Comparison of ENCODE assay signal across 14 cellular contexts in genomic region chr14:20799444-20799843, GRCh38. TPM values are rescaled to one million over a fixed set of nuclear protein-coding genes. Genes with fewer than 3 reads are reported as not detected.
DNase-seq lines count a peak whose midpoint lies in the region; ATAC-seq and TF ChIP-seq lines count a peak whose summit lies in the region.
"Had no signal": no experiment of that assay in that cellular context is flagged by ENCODE, and none has a peak within 500 bp of the region (broad histone marks: within the 10 kb centered on the region; RNA-seq: fewer than 3 reads in every experiment).

No MANE protein-coding gene starts in this region.

- H3K4me3 ChIP-seq in HUES48 (ENCODE audit: low read depth, low read length) = no peak overlapping the region
- H3K4me3 ChIP-seq in lung = no peak overlapping the region

- H3K36me3 Mint-ChIP-seq in stimulated activated memory B cell treated with anti-CD40 and anti-IgM and Interleukin-4, amounts not matched to agents 10 μg/mL and 1 μg/mL and 100 μg/mL, for 72 hours = no peaks in the 10 kb centered on the region
- no peaks in the 10 kb centered on the region for H3K36me3 Mint-ChIP-seq in activated naive CD4-positive, alpha-beta T cell treated with anti-CD3 and anti-CD28 coated beads, Interleukin-2, amount 10 ng/mL, durations not matched to agents 7 days and 5 days

- WGBS in lung, 2 donors = 16 to 17% methylated on average over 4 of the region's 4 CpGs

- H3K4me3 Mint-ChIP-seq in stimulated activated memory B cell treated with anti-CD40 and anti-IgM and Interleukin-4, amounts not matched to agents 10 μg/mL and 1 μg/mL and 100 μg/mL, for 72 hours = no peak overlapping the region
- H3K4me3 Mint-ChIP-seq in activated naive CD4-positive, alpha-beta T cell treated with anti-CD3 and anti-CD28 coated beads, Interleukin-2, amount 10 ng/mL, durations not matched to agents 7 days and 5 days = no peak overlapping the region
- H3K4me3 Mint-ChIP-seq: T-helper 2 cell treated with Interferon-gamma antibody and Interleukin-4, amounts not matched to agents 5 μg/mL and 100 μg/mL, for 36 hours had no signal

- H3K27me3 ChIP-seq in HUES48 (ENCODE audit: control insufficient read depth, insufficient read depth, low read length) (no peaks in the 10 kb centered on the region), lung (ENCODE audit: control insufficient read depth, insufficient read depth) (no peaks in the 10 kb centered on the region)

- H3K4me1 ChIP-seq in HUES48 (ENCODE audit: control insufficient read depth, insufficient read depth, low read length) (peaks cover 20% of the 10 kb centered on the region), lung (ENCODE audit: control insufficient read depth in 2 of 2, insufficient read depth in 2 of 2, low read length in 2 of 2) (peaks cover 11 to 15% of the 10 kb centered on the region in 2 donors)

- no peak for ATAC-seq in lung (ENCODE audit: insufficient read depth, low FRiP score)
- ATAC-seq in stimulated activated memory B cell treated with anti-CD40 and anti-IgM and Interleukin-4, amounts not matched to agents 10 μg/mL and 1 μg/mL and 100 μg/mL, for 72 hours = no peak
- no peak for ATAC-seq in HG03521 (IDR thresholded peaks at IDR 0.05; ENCODE audit: unreplicated experiment)

- no peak for TF ChIP-seq CTCF in lung (IDR thresholded peaks at IDR 0.05; ENCODE audit: control extremely low read depth, extremely low read depth)

- H3K4me1 Mint-ChIP-seq in stimulated activated memory B cell treated with anti-CD40 and anti-IgM and Interleukin-4, amounts not matched to agents 10 μg/mL and 1 μg/mL and 100 μg/mL, for 72 hours = peaks cover 49% of the 10 kb centered on the region
- H3K4me1 Mint-ChIP-seq in activated naive CD4-positive, alpha-beta T cell treated with anti-CD3 and anti-CD28 coated beads, Interleukin-2, amount 10 ng/mL, durations not matched to agents 7 days and 5 days = peaks cover 11% of the 10 kb centered on the region

- H3K27ac ChIP-seq in HUES48 (ENCODE audit: low read depth, low read length) = peak overlapping the region; percentile 29
- H3K27ac ChIP-seq in caudate nucleus (ENCODE audit: low read depth, low read length) = peak overlapping the region; percentile 93
- H3K27ac ChIP-seq in lung (ENCODE audit: low read depth in 1 of 2, low read length in 1 of 2) = peak overlapping the region; percentile 78 to 89

- CTCF ChIA-PET in activated naive CD4-positive, alpha-beta T cell treated with anti-CD3 and anti-CD28 coated beads, Interleukin-2, amount 10 ng/mL, durations not matched to agents 7 days and 5 days (lab: Charles Lee) = no interaction called here

- H3K9me3 Mint-ChIP-seq in stimulated activated memory B cell treated with anti-CD40 and anti-IgM and Interleukin-4, amounts not matched to agents 10 μg/mL and 1 μg/mL and 100 μg/mL, for 72 hours = no peaks in the 10 kb centered on the region
- H3K9me3 Mint-ChIP-seq in activated naive CD4-positive, alpha-beta T cell treated with anti-CD3 and anti-CD28 coated beads, Interleukin-2, amount 10 ng/mL, durations not matched to agents 7 days and 5 days = no peaks in the 10 kb centered on the region
- H3K9me3 Mint-ChIP-seq: T-helper 2 cell treated with Interferon-gamma antibody and Interleukin-4, amounts not matched to agents 5 μg/mL and 100 μg/mL, for 36 hours had no signal

- no peak overlapping the region for H3K9ac ChIP-seq in HUES48 (ENCODE audit: low read depth, low read length)

- H3K36me3 ChIP-seq in HUES48 (ENCODE audit: control insufficient read depth, insufficient read depth, low read length) (no peaks in the 10 kb centered on the region), lung (ENCODE audit: control insufficient read depth in 2 of 2, insufficient read depth in 2 of 2, low read length in 2 of 2) (no peaks in the 10 kb centered on the region)

- H3K9me3 ChIP-seq in HUES48 (ENCODE audit: control insufficient read depth, insufficient read depth, low read length) = no peaks in the 10 kb centered on the region
- no peaks in the 10 kb centered on the region for H3K9me3 ChIP-seq in lung (ENCODE audit: control insufficient read depth in 2 of 2, insufficient read depth in 1 of 2, low read length in 1 of 2)

- H3K27me3 Mint-ChIP-seq in stimulated activated memory B cell treated with anti-CD40 and anti-IgM and Interleukin-4, amounts not matched to agents 10 μg/mL and 1 μg/mL and 100 μg/mL, for 72 hours = no peaks in the 10 kb centered on the region
- H3K27me3 Mint-ChIP-seq in activated naive CD4-positive, alpha-beta T cell treated with anti-CD3 and anti-CD28 coated beads, Interleukin-2, amount 10 ng/mL, durations not matched to agents 7 days and 5 days = peaks cover 37% of the 10 kb centered on the region

- peak in 13 of 61 donors; percentile 4 to 70 (median 41) for DNase-seq in caudate nucleus (lab: John Stamatoyannopoulos, UW)
- DNase-seq in lung (ENCODE audit: low spot score) = no peak
- DNase-seq in activated naive CD4-positive, alpha-beta T cell treated with anti-CD3 and anti-CD28 coated beads, Interleukin-2, amount 50 U/mL, for 16 hours = no peak
- no peak for DNase-seq in activated naive CD4-positive, alpha-beta T cell treated with anti-CD3 and anti-CD28 coated beads, Interleukin-2, amount 10 ng/mL, durations not matched to agents 7 days and 5 days
- no peak for DNase-seq in activated naive CD4-positive, alpha-beta T cell treated with Interleukin-2 at 50 U/mL for 16 hours
- DNase-seq: activated T-cell treated with anti-CD3 and anti-CD28 coated beads, Interleukin-2, amount 50 U/mL, for 1 hour; NCI-H1436 treated with DMSO at 0.1 percent for 48 hours; NK-92 treated with Interleukin-12 subunit alpha and Interleukin-12 subunit beta, amount 100 ng/mL, for 24 hours had no signal

- H3K27ac Mint-ChIP-seq in stimulated activated memory B cell treated with anti-CD40 and anti-IgM and Interleukin-4, amounts not matched to agents 10 μg/mL and 1 μg/mL and 100 μg/mL, for 72 hours = peak overlapping the region; percentile 51
- no peak overlapping the region for H3K27ac Mint-ChIP-seq in activated naive CD4-positive, alpha-beta T cell treated with anti-CD3 and anti-CD28 coated beads, Interleukin-2, amount 10 ng/mL, durations not matched to agents 7 days and 5 days
- H3K27ac Mint-ChIP-seq: T-helper 2 cell treated with Interferon-gamma antibody and Interleukin-4, amounts not matched to agents 5 μg/mL and 100 μg/mL, for 36 hours had no signal

RNA-seq across cellular contexts. Expression of gene RNASE1, which starts 3.2 kb away (rescaled TPM):
- 100 to 1,000 TPM; 511 to 773 TPM for total RNA-seq in lung
- 1,000 to 10,000 TPM; 1,226 to 1,326 TPM for polyA plus RNA-seq in lung

RNA-seq across cellular contexts. Expression of gene RNASE6, which starts 18.4 kb away (rescaled TPM):
- total RNA-seq in lung = 10 to 100 TPM in 1 of 2 donors, 1 to 10 TPM in 1; 8.1 to 15.9 TPM
- 10 to 100 TPM in 1 of 2 donors, 1 to 10 TPM in 1; 5.1 to 37.2 TPM for polyA plus RNA-seq in lung
- total RNA-seq: Calu3 had no signal

RNA-seq across cellular contexts. Expression of gene EDDM3B, which starts 31.2 kb away (rescaled TPM):
- not detected for total RNA-seq in lung
- under 1 TPM in 1 of 2 donors, not detected in 1; 0.09 TPM for polyA plus RNA-seq in lung
- total RNA-seq: Calu3, lower leg skin had no signal

RNA-seq across cellular contexts. Expression of gene EDDM3A, which starts 53.8 kb away (rescaled TPM):
- total RNA-seq in lung = not detected
- polyA plus RNA-seq in lung = not detected
- total RNA-seq: Calu3, lower leg skin had no signal

Comparison
In these comparisons a context has a peak if more than half of its experiments do, and no peak if none do; other contexts are left out.
1. H3K27ac ChIP-seq: peak in every context shown above with its lines; median percentile 93 in caudate nucleus; 84 in lung; 29 in HUES48.